In genomic region chr5:88785396-88786216, GRCh38 we compare ENCODE assay signal across 8 cellular contexts.
DNase-seq lines count a peak whose midpoint lies in the region; ATAC-seq and FAIRE-seq lines count a peak whose summit lies in the region.

No MANE protein-coding gene starts in this region.

- H3K9me3 Mint-ChIP-seq in IgD-negative memory B cell = no peaks in the 10 kb centered on the region
- no peaks in the 10 kb centered on the region for H3K9me3 Mint-ChIP-seq in activated naive CD8-positive, alpha-beta T cell (ENCODE audit: low read depth)
- no peaks in the 10 kb centered on the region for H3K9me3 Mint-ChIP-seq in activated T-helper 1 cell treated with anti-CD3 and anti-CD28 coated beads, Interleukin-12 subunit alpha, Interleukin-12 subunit beta, Interleukin-2, Interleukin-4 antibody, amounts not matched to agents 30 ng/mL and 10 ng/mL and 1 ng/mL, durations not matched to agents 14 hours and 24 hours and 36 hours

- H3K27me3 ChIP-seq in small intestine (ENCODE audit: control insufficient read depth in 2 of 2, insufficient read depth in 2 of 2, low read length in 2 of 2) = no peaks in the 10 kb centered on the region

- H3K36me3 ChIP-seq in small intestine (ENCODE audit: control insufficient read depth in 2 of 2, insufficient read depth in 2 of 2, low read length in 2 of 2) = no peaks in the 10 kb centered on the region

- ATAC-seq in GM21723 (IDR thresholded peaks at IDR 0.05; ENCODE audit: unreplicated experiment) (peak; percentile 57), left ventricle myocardium superior (peak; percentile 94), sciatic nerve (peak; percentile 95)

- no peaks in the 10 kb centered on the region for H3K9me3 ChIP-seq in small intestine (ENCODE audit: control insufficient read depth, low read depth)

- peak overlapping the region; percentile 17 to 78 (median 46) for H3K4me3 Mint-ChIP-seq in IgD-negative memory B cell
- H3K4me3 Mint-ChIP-seq in activated naive CD8-positive, alpha-beta T cell = no peak overlapping the region
- no peak overlapping the region for H3K4me3 Mint-ChIP-seq in activated T-helper 1 cell treated with anti-CD3 and anti-CD28 coated beads, Interleukin-12 subunit alpha, Interleukin-12 subunit beta, Interleukin-2, Interleukin-4 antibody, amounts not matched to agents 30 ng/mL and 10 ng/mL and 1 ng/mL, durations not matched to agents 14 hours and 24 hours and 36 hours

- intact Hi-C loops in left ventricle myocardium superior (cut with micrococcal nuclease) = loop anchor here (10.0 kb wide), 1 partner anchor 51 kb away; no protein-coding TSS in a partner anchor
- intact Hi-C loops in sciatic nerve (cut with DNase I) = no loop called here
- intact Hi-C loops in activated T-helper 1 cell treated with anti-CD3 and anti-CD28 coated beads, Interleukin-12 subunit alpha, Interleukin-12 subunit beta, Interleukin-2, Interleukin-4 antibody, amounts not matched to agents 30 ng/mL and 10 ng/mL and 1 ng/mL, durations not matched to agents 14 hours and 24 hours and 36 hours (cut with micrococcal nuclease) = loop anchor here (2.0 kb wide), 1 partner anchor 43 kb away; no protein-coding TSS in a partner anchor

- H3K4me3 ChIP-seq in small intestine (ENCODE audit: low read depth in 1 of 2, low read length in 2 of 2) = no peak overlapping the region

- peak overlapping the region in 1 of 2 donors; percentile 45 for H3K27ac ChIP-seq in small intestine (ENCODE audit: low read depth in 1 of 2, low read length in 1 of 2)

- no peaks in the 10 kb centered on the region for H3K27me3 Mint-ChIP-seq in IgD-negative memory B cell
- peaks cover 9% of the 10 kb centered on the region for H3K27me3 Mint-ChIP-seq in activated naive CD8-positive, alpha-beta T cell
- no peaks in the 10 kb centered on the region for H3K27me3 Mint-ChIP-seq in activated T-helper 1 cell treated with anti-CD3 and anti-CD28 coated beads, Interleukin-12 subunit alpha, Interleukin-12 subunit beta, Interleukin-2, Interleukin-4 antibody, amounts not matched to agents 30 ng/mL and 10 ng/mL and 1 ng/mL, durations not matched to agents 14 hours and 24 hours and 36 hours (ENCODE audit: insufficient read depth)

- FAIRE-seq in small intestine (lab: Jason Lieb, UNC) = no peak

- peaks cover 45 to 53% (median 52%) of the 10 kb centered on the region in 3 donors for H3K4me1 Mint-ChIP-seq in IgD-negative memory B cell
- H3K4me1 Mint-ChIP-seq in activated naive CD8-positive, alpha-beta T cell (ENCODE audit: low read depth) = peaks cover 17% of the 10 kb centered on the region
- peaks cover 5% of the 10 kb centered on the region for H3K4me1 Mint-ChIP-seq in activated T-helper 1 cell treated with anti-CD3 and anti-CD28 coated beads, Interleukin-12 subunit alpha, Interleukin-12 subunit beta, Interleukin-2, Interleukin-4 antibody, amounts not matched to agents 30 ng/mL and 10 ng/mL and 1 ng/mL, durations not matched to agents 14 hours and 24 hours and 36 hours (ENCODE audit: low read depth)

- DNase-seq in Daoy (ENCODE audit: low read depth) = peak; percentile 90
- no peak for DNase-seq in left ventricle myocardium superior
- DNase-seq in sciatic nerve (ENCODE audit: low spot score) = no peak
- no peak for DNase-seq in small intestine
- DNase-seq in activated T-helper 1 cell treated with anti-CD3 and anti-CD28 coated beads, Interleukin-12 subunit alpha, Interleukin-12 subunit beta, Interleukin-2, Interleukin-4 antibody, amounts not matched to agents 30 ng/mL and 10 ng/mL and 1 ng/mL, durations not matched to agents 14 hours and 24 hours and 36 hours (ENCODE audit: low spot score) = no peak

- H3K4me1 ChIP-seq in small intestine (ENCODE audit: control insufficient read depth in 2 of 2, insufficient read depth in 1 of 2, low read depth in 1 of 2, low read length in 1 of 2) = no peaks in the 10 kb centered on the region

- peak overlapping the region; percentile 70 to 95 (median 87) for H3K27ac Mint-ChIP-seq in IgD-negative memory B cell
- H3K27ac Mint-ChIP-seq in activated naive CD8-positive, alpha-beta T cell = peak overlapping the region; percentile 9
- no peak overlapping the region for H3K27ac Mint-ChIP-seq in activated T-helper 1 cell treated with anti-CD3 and anti-CD28 coated beads, Interleukin-12 subunit alpha, Interleukin-12 subunit beta, Interleukin-2, Interleukin-4 antibody, amounts not matched to agents 30 ng/mL and 10 ng/mL and 1 ng/mL, durations not matched to agents 14 hours and 24 hours and 36 hours

- H3K36me3 Mint-ChIP-seq in IgD-negative memory B cell = peaks cover 2% of the 10 kb centered on the region
- H3K36me3 Mint-ChIP-seq in activated naive CD8-positive, alpha-beta T cell = no peaks in the 10 kb centered on the region
- no peaks in the 10 kb centered on the region for H3K36me3 Mint-ChIP-seq in activated T-helper 1 cell treated with anti-CD3 and anti-CD28 coated beads, Interleukin-12 subunit alpha, Interleukin-12 subunit beta, Interleukin-2, Interleukin-4 antibody, amounts not matched to agents 30 ng/mL and 10 ng/mL and 1 ng/mL, durations not matched to agents 14 hours and 24 hours and 36 hours (ENCODE audit: low read depth)

- 5 to 12% (median 7%) methylated on average over 7 of the region's 7 CpGs for WGBS in small intestine, 3 donors

Comparison
In these comparisons a context has a peak if more than half of its experiments do, and no peak if none do; other contexts are left out.
1. H3K4me3 Mint-ChIP-seq: peak in IgD-negative memory B cell (4 of 4); none in activated naive CD8-positive, alpha-beta T cell (single experiment) and activated T-helper 1 cell treated with anti-CD3 and anti-CD28 coated beads, Interleukin-12 subunit alpha, Interleukin-12 subunit beta, Interleukin-2, Interleukin-4 antibody, amounts not matched to agents 30 ng/mL and 10 ng/mL and 1 ng/mL, durations not matched to agents 14 hours and 24 hours and 36 hours (single experiment).
2. Peak in every context shown above with its lines, with median percentiles within 50 percentile points of each other: ATAC-seq.